In genomic region chr1:245332513-245332912, GRCh38 we compare ENCODE assay signal across 15 cellular contexts.
A peak's percentile ranks its signal among the peaks of the same experiment; 100 is the strongest.
DNase-seq lines count a peak whose midpoint lies in the region; ATAC-seq and TF ChIP-seq lines count a peak whose summit lies in the region.
"Had no signal": no experiment of that assay in that cellular context is flagged by ENCODE, and none has a peak within 500 bp of the region (broad histone marks: within the 10 kb centered on the region; RNA-seq: fewer than 3 reads in every experiment).

No MANE protein-coding gene starts in this region.

- peaks cover 35% of the 10 kb centered on the region for H3K4me1 Mint-ChIP-seq in activated T-cell treated with anti-CD3 and anti-CD28 coated beads, Interleukin-2, amount 50 U/mL, for 24 hours (ENCODE audit: low read depth)
- H3K4me1 Mint-ChIP-seq: B cell had no signal

- intact Hi-C loops in vagina (cut with DNase I) (no loop called here), ovary (cut with DNase I) (no loop called here)

- H3K4me1 ChIP-seq in vagina (no peaks in the 10 kb centered on the region), ovary (ENCODE audit: insufficient read depth) (no peaks in the 10 kb centered on the region)
- H3K4me1 ChIP-seq: left ventricle myocardium inferior had no signal

- H3K27ac Mint-ChIP-seq in activated naive CD4-positive, alpha-beta T cell treated with anti-CD3 and anti-CD28 coated beads, Interleukin-2, amount 50 U/mL, for 72 hours, result peak overlapping the region; percentile 39 to 44
- H3K27ac Mint-ChIP-seq in activated T-cell treated with anti-CD3 and anti-CD28 coated beads, Interleukin-2, amount 50 U/mL, for 24 hours, result peak overlapping the region; percentile 66
- H3K27ac Mint-ChIP-seq: B cell, progenitor cell of endocrine pancreas had no signal

- peak; percentile 97 to 98 for ATAC-seq in activated naive CD4-positive, alpha-beta T cell treated with anti-CD3 and anti-CD28 coated beads, Interleukin-2, amount 50 U/mL, for 72 hours
- ATAC-seq: Panc1 had no signal

- peaks cover 23% of the 10 kb centered on the region for H3K27me3 Mint-ChIP-seq in activated T-cell treated with anti-CD3 and anti-CD28 coated beads, Interleukin-2, amount 50 U/mL, for 24 hours

- H3K36me3 ChIP-seq in vagina (no peaks in the 10 kb centered on the region), ovary (no peaks in the 10 kb centered on the region)
- H3K36me3 ChIP-seq: left ventricle myocardium inferior had no signal

- DNase-seq in activated naive CD4-positive, alpha-beta T cell treated with anti-CD3 and anti-CD28 coated beads, Interleukin-2, amount 50 U/mL, for 72 hours (ENCODE audit: low spot score in 2 of 2), result peak; percentile 61 to 76
- no peak for DNase-seq in activated naive CD4-positive, alpha-beta T cell treated with anti-CD3 and anti-CD28 coated beads, Interleukin-2, amount 50 U/mL, for 16 hours
- peak; percentile 42 for DNase-seq in activated T-cell treated with anti-CD3 and anti-CD28 coated beads, Interleukin-2, amount 50 U/mL, for 24 hours
- DNase-seq in stimulated activated CD4-positive, alpha-beta T cell treated with anti-CD3 and anti-CD28 coated beads, Interleukin-12 subunit alpha, Interleukin-12 subunit beta, amount 100 ng/mL, for 48 hours (ENCODE audit: low read depth in 2 of 3, low spot score in 1 of 3), result peak; percentile 3 to 36 (median 20)
- DNase-seq in vagina (ENCODE audit: extremely low spot score in 2 of 2) (no peak), ovary (no peak), islet precursor cell (no peak), A172 (ENCODE audit: low spot score) (no peak)
- DNase-seq: left ventricle myocardium inferior, NCI-H1694, NCI-H526 treated with DMSO at 0.1 percent for 48 hours had no signal

- H3K4me3 ChIP-seq in vagina (no peak overlapping the region), ovary (no peak overlapping the region)
- H3K4me3 ChIP-seq: left ventricle myocardium inferior had no signal

- H3K27me3 ChIP-seq in vagina, result no peaks in the 10 kb centered on the region
- no peaks in the 10 kb centered on the region for H3K27me3 ChIP-seq in ovary

- TF ChIP-seq EP300 in ovary (IDR thresholded peaks at IDR 0.05), result no peak

- H3K9me3 ChIP-seq in vagina (no peaks in the 10 kb centered on the region), ovary (no peaks in the 10 kb centered on the region)
- H3K9me3 ChIP-seq: left ventricle myocardium inferior had no signal

- peaks cover 0 to 7% of the 10 kb centered on the region in 2 donors for H3K36me3 Mint-ChIP-seq in activated naive CD4-positive, alpha-beta T cell treated with anti-CD3 and anti-CD28 coated beads, Interleukin-2, amount 50 U/mL, for 72 hours
- no peaks in the 10 kb centered on the region for H3K36me3 Mint-ChIP-seq in activated T-cell treated with anti-CD3 and anti-CD28 coated beads, Interleukin-2, amount 50 U/mL, for 24 hours (ENCODE audit: low read depth)

- no peak overlapping the region for H3K4me3 Mint-ChIP-seq in activated T-cell treated with anti-CD3 and anti-CD28 coated beads, Interleukin-2, amount 50 U/mL, for 24 hours
- H3K4me3 Mint-ChIP-seq: B cell had no signal

- no peak for TF ChIP-seq CTCF in vagina (IDR thresholded peaks at IDR 0.05)
- TF ChIP-seq CTCF in ovary (IDR thresholded peaks at IDR 0.05), result no peak

- TF ChIP-seq POLR2A in vagina (IDR thresholded peaks at IDR 0.05), result no peak
- TF ChIP-seq POLR2A in ovary (IDR thresholded peaks at IDR 0.05), result no peak

- H3K27ac ChIP-seq in vagina, result no peak overlapping the region
- no peak overlapping the region for H3K27ac ChIP-seq in ovary
- H3K27ac ChIP-seq: left ventricle myocardium inferior, VCaP had no signal

- 82 to 85% (median 82%) methylated on average over 6 of the region's 6 CpGs for WGBS in ovary, 3 donors

- H3K9me3 Mint-ChIP-seq in activated naive CD4-positive, alpha-beta T cell treated with anti-CD3 and anti-CD28 coated beads, Interleukin-2, amount 50 U/mL, for 72 hours, result peaks cover 0 to 4% of the 10 kb centered on the region in 2 donors
- no peaks in the 10 kb centered on the region for H3K9me3 Mint-ChIP-seq in activated T-cell treated with anti-CD3 and anti-CD28 coated beads, Interleukin-2, amount 50 U/mL, for 24 hours

Comparison
In these comparisons a context has a peak if more than half of its experiments do, and no peak if none do; other contexts are left out.
1. DNase-seq: peak in activated naive CD4-positive, alpha-beta T cell treated with anti-CD3 and anti-CD28 coated beads, Interleukin-2, amount 50 U/mL, for 72 hours (2 of 2), activated T-cell treated with anti-CD3 and anti-CD28 coated beads, Interleukin-2, amount 50 U/mL, for 24 hours (single experiment) and stimulated activated CD4-positive, alpha-beta T cell treated with anti-CD3 and anti-CD28 coated beads, Interleukin-12 subunit alpha, Interleukin-12 subunit beta, amount 100 ng/mL, for 48 hours (3 of 3); none in activated naive CD4-positive, alpha-beta T cell treated with anti-CD3 and anti-CD28 coated beads, Interleukin-2, amount 50 U/mL, for 16 hours (single experiment), vagina (0 of 2), ovary (0 of 5), islet precursor cell (single experiment) and A172 (single experiment).